ENCODE assay signal across 8 cellular contexts in genomic region chr1:17919525-17920439, GRCh38.
DNase-seq lines count a peak whose midpoint lies in the region; ATAC-seq and TF ChIP-seq lines count a peak whose summit lies in the region.

No MANE protein-coding gene starts in this region.

- no peaks in the 10 kb centered on the region for H3K9me3 Mint-ChIP-seq in effector memory CD8-positive, alpha-beta T cell

- no peak for ATAC-seq in effector memory CD8-positive, alpha-beta T cell (replicated peaks)

- H3K9ac ChIP-seq in colonic mucosa (ENCODE audit: low read depth in 2 of 2, low read length in 2 of 2): no peak overlapping the region

- no peaks in the 10 kb centered on the region for H3K36me3 Mint-ChIP-seq in effector memory CD8-positive, alpha-beta T cell (ENCODE audit: insufficient read depth)

- intact Hi-C loops in colonic mucosa (cut with DNase I) (loop anchor here (5.0 kb wide), 2 partner anchors 183 to 303 kb away; no protein-coding TSS in a partner anchor), ascending aorta (cut with DNase I) (no loop called here)

- peak; percentile 17 to 69 for DNase-seq in NCI-H524 (lab: John Stamatoyannopoulos, UW)
- no peak for DNase-seq in NCI-H524 treated with DMSO at 0.1 percent for 48 hours (lab: John Stamatoyannopoulos, UW)
- DNase-seq in MV-4-11 (lab: John Stamatoyannopoulos, UW): peak; percentile 13
- peak; percentile 32 for DNase-seq in colonic mucosa
- DNase-seq in pons (ENCODE audit: low spot score): peak; percentile 24
- no peak for DNase-seq in effector CD8-positive, alpha-beta T cell (lab: John Stamatoyannopoulos, UW)
- DNase-seq in effector memory CD8-positive, alpha-beta T cell: no peak
- no peak for DNase-seq in ascending aorta (ENCODE audit: low spot score in 2 of 2)

- no peak overlapping the region for H3K27ac Mint-ChIP-seq in effector memory CD8-positive, alpha-beta T cell

- no peak overlapping the region for H3K4me3 ChIP-seq in colonic mucosa
- H3K4me3 ChIP-seq in ascending aorta: no peak overlapping the region

- H3K36me3 ChIP-seq in colonic mucosa (no peaks in the 10 kb centered on the region), ascending aorta (no peaks in the 10 kb centered on the region)

- H3K4me1 ChIP-seq in colonic mucosa (no peaks in the 10 kb centered on the region), ascending aorta (no peaks in the 10 kb centered on the region)

- H3K27ac ChIP-seq in colonic mucosa (no peak overlapping the region), ascending aorta (no peak overlapping the region)

- peaks cover 36 to 76% of the 10 kb centered on the region in 2 donors for H3K27me3 Mint-ChIP-seq in effector memory CD8-positive, alpha-beta T cell

- H3K27me3 ChIP-seq in colonic mucosa: no peaks in the 10 kb centered on the region
- H3K27me3 ChIP-seq in ascending aorta: no peaks in the 10 kb centered on the region

- H3K9me3 ChIP-seq in colonic mucosa (no peaks in the 10 kb centered on the region), ascending aorta (no peaks in the 10 kb centered on the region)

- no peaks in the 10 kb centered on the region for H3K4me1 Mint-ChIP-seq in effector memory CD8-positive, alpha-beta T cell (ENCODE audit: low read depth in 2 of 2)

- TF ChIP-seq CTCF in colonic mucosa (IDR thresholded peaks at IDR 0.05) (no peak), ascending aorta (IDR thresholded peaks at IDR 0.05) (no peak)

- no peak overlapping the region for H3K4me3 Mint-ChIP-seq in effector memory CD8-positive, alpha-beta T cell

Comparison
In these comparisons a context has a peak if more than half of its experiments do, and no peak if none do; other contexts are left out.
1. DNase-seq: peak in NCI-H524 (2 of 2), MV-4-11 (single experiment), colonic mucosa (single experiment) and pons (single experiment); none in NCI-H524 treated with DMSO at 0.1 percent for 48 hours (single experiment), effector CD8-positive, alpha-beta T cell (single experiment), effector memory CD8-positive, alpha-beta T cell (0 of 3) and ascending aorta (0 of 2).